In the genomic region with DNA sequence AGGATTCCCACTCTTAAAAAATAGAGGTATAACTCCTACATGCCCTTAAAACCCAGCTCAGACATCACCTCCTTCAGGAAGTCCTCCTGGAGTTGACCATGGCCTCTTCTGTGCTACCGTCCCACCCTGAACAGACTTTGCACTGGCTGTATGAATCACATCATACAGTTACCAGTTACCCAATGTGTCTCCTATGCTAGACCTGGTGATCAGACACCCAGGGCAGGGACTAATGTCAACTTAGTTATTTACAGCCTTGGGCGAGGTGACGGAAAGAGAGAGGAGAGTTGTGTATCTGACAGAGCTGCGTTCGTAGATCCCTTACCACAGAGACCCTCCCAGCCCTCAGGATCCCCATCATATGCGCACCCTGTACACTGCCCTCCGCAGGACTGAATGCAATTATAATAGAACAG, we compare ENCODE assay signal across 1 cellular context.
TF ChIP-seq lines count a peak whose summit lies in the region.

No MANE protein-coding gene starts in this region.

TF ChIP-seq in HepG2, 621 proteins besides CTCF, POLR2A, EP300 and RAD21 (continued from another document and continues in another):
- TF ChIP-seq, protein P1, sequence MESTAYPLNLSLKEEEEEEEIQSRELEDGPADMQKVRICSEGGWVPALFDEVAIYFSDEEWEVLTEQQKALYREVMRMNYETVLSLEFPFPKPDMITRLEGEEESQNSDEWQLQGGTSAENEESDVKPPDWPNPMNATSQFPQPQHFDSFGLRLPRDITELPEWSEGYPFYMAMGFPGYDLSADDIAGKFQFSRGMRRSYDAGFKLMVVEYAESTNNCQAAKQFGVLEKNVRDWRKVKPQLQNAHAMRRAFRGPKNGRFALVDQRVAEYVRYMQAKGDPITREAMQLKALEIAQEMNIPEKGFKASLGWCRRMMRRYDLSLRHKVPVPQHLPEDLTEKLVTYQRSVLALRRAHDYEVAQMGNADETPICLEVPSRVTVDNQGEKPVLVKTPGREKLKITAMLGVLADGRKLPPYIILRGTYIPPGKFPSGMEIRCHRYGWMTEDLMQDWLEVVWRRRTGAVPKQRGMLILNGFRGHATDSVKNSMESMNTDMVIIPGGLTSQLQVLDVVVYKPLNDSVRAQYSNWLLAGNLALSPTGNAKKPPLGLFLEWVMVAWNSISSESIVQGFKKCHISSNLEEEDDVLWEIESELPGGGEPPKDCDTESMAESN (CRISPR knock-in tag; conservative IDR thresholded peaks at IDR 0.05), result 0 out of 2 replicates have a peak, but pooled peaks have one; percentile 5
- TF ChIP-seq POGZ (CRISPR knock-in tag; IDR thresholded peaks at IDR 0.05) (no peak), DNMT3B (CRISPR knock-in tag; conservative IDR thresholded peaks at IDR 0.05) (no peak), ZNF501 (CRISPR knock-in tag; IDR thresholded peaks at IDR 0.05) (0 out of 2 replicates have a peak, but pooled peaks have one; percentile 7), ZNF260 (CRISPR knock-in tag; IDR thresholded peaks at IDR 0.05; ENCODE audit: borderline replicate concordance, low read depth) (no peak), NFYB (CRISPR knock-in tag; IDR thresholded peaks at IDR 0.05) (no peak), ZNF775 (CRISPR knock-in tag; IDR thresholded peaks at IDR 0.05; ENCODE audit: borderline replicate concordance) (no peak), ZNF337 (CRISPR knock-in tag; IDR thresholded peaks at IDR 0.05; ENCODE audit: borderline replicate concordance, low read depth) (0 out of 2 replicates have a peak, but pooled peaks have one; percentile 17), KLF6 (CRISPR knock-in tag; IDR thresholded peaks at IDR 0.05) (no peak), AGO2 (optimal IDR thresholded peaks at IDR 0.05; ENCODE audit: low read depth, low read length) (no peak), ZFX (CRISPR knock-in tag; IDR thresholded peaks at IDR 0.05; ENCODE audit: low read depth) (no peak), ZNF382 (CRISPR knock-in tag; IDR thresholded peaks at IDR 0.05; ENCODE audit: borderline replicate concordance) (no peak), ZMYM2 (CRISPR knock-in tag; IDR thresholded peaks at IDR 0.05) (0 out of 2 replicates have a peak, but pooled peaks have one; percentile 34), ZNF343 (CRISPR knock-in tag; IDR thresholded peaks at IDR 0.05) (no peak), NONO (IDR thresholded peaks at IDR 0.05) (no peak), NONO (CRISPR knock-in tag; conservative IDR thresholded peaks at IDR 0.05) (no peak), MAFG (CRISPR knock-in tag; IDR thresholded peaks at IDR 0.05) (no peak), SALL1 (CRISPR knock-in tag; IDR thresholded peaks at IDR 0.05) (peak; percentile 70), NR2F2 (IDR thresholded peaks at IDR 0.05; ENCODE audit: borderline replicate concordance, low read depth) (no peak), TARDBP (CRISPR knock-in tag; IDR thresholded peaks at IDR 0.05) (0 out of 2 replicates have a peak, but pooled peaks have one; percentile 53), HNF4A (CRISPR knock-in tag; IDR thresholded peaks at IDR 0.05) (peak; percentile 68), ZNF709 (CRISPR knock-in tag; IDR thresholded peaks at IDR 0.05) (no peak), FOXK1 (CRISPR knock-in tag; IDR thresholded peaks at IDR 0.05; ENCODE audit: borderline replicate concordance, low read depth) (peak; percentile 39; the same call in 1 of the 2 replicates), SRSF1 (optimal IDR thresholded peaks at IDR 0.05; ENCODE audit: low read depth, low read length) (no peak), ELF3 (CRISPR knock-in tag; IDR thresholded peaks at IDR 0.05) (peak; percentile 33; the same call in 1 of the 2 replicates), ZSCAN21 (CRISPR knock-in tag; IDR thresholded peaks at IDR 0.05; ENCODE audit: borderline replicate concordance) (peak; percentile 44; the same call in 1 of the 2 replicates), RAD51 (IDR thresholded peaks at IDR 0.05; ENCODE audit: borderline replicate concordance) (no peak), IRX3 (CRISPR knock-in tag; IDR thresholded peaks at IDR 0.05; ENCODE audit: borderline replicate concordance, low read depth) (no peak), HMG20B (CRISPR knock-in tag; conservative IDR thresholded peaks at IDR 0.05) (no peak)
- TF ChIP-seq, protein P2, sequence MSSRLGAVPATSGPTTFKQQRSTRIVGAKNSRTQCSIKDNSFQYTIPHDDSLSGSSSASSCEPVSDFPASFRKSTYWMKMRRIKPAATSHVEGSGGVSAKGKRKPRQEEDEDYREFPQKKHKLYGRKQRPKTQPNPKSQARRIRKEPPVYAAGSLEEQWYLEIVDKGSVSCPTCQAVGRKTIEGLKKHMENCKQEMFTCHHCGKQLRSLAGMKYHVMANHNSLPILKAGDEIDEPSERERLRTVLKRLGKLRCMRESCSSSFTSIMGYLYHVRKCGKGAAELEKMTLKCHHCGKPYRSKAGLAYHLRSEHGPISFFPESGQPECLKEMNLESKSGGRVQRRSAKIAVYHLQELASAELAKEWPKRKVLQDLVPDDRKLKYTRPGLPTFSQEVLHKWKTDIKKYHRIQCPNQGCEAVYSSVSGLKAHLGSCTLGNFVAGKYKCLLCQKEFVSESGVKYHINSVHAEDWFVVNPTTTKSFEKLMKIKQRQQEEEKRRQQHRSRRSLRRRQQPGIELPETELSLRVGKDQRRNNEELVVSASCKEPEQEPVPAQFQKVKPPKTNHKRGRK (CRISPR knock-in tag; IDR thresholded peaks at IDR 0.05), result no peak
- TF ChIP-seq, protein P3, sequence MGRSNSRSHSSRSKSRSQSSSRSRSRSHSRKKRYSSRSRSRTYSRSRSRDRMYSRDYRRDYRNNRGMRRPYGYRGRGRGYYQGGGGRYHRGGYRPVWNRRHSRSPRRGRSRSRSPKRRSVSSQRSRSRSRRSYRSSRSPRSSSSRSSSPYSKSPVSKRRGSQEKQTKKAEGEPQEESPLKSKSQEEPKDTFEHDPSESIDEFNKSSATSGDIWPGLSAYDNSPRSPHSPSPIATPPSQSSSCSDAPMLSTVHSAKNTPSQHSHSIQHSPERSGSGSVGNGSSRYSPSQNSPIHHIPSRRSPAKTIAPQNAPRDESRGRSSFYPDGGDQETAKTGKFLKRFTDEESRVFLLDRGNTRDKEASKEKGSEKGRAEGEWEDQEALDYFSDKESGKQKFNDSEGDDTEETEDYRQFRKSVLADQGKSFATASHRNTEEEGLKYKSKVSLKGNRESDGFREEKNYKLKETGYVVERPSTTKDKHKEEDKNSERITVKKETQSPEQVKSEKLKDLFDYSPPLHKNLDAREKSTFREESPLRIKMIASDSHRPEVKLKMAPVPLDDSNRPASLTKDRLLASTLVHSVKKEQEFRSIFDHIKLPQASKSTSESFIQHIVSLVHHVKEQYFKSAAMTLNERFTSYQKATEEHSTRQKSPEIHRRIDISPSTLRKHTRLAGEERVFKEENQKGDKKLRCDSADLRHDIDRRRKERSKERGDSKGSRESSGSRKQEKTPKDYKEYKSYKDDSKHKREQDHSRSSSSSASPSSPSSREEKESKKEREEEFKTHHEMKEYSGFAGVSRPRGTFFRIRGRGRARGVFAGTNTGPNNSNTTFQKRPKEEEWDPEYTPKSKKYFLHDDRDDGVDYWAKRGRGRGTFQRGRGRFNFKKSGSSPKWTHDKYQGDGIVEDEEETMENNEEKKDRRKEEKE (IDR thresholded peaks at IDR 0.05), result no peak
- TF ChIP-seq, protein P4, sequence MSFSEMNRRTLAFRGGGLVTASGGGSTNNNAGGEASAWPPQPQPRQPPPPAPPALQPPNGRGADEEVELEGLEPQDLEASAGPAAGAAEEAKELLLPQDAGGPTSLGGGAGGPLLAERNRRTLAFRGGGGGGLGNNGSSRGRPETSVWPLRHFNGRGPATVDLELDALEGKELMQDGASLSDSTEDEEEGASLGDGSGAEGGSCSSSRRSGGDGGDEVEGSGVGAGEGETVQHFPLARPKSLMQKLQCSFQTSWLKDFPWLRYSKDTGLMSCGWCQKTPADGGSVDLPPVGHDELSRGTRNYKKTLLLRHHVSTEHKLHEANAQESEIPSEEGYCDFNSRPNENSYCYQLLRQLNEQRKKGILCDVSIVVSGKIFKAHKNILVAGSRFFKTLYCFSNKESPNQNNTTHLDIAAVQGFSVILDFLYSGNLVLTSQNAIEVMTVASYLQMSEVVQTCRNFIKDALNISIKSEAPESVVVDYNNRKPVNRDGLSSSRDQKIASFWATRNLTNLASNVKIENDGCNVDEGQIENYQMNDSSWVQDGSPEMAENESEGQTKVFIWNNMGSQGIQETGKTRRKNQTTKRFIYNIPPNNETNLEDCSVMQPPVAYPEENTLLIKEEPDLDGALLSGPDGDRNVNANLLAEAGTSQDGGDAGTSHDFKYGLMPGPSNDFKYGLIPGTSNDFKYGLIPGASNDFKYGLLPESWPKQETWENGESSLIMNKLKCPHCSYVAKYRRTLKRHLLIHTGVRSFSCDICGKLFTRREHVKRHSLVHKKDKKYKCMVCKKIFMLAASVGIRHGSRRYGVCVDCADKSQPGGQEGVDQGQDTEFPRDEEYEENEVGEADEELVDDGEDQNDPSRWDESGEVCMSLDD (CRISPR knock-in tag; IDR thresholded peaks at IDR 0.05; ENCODE audit: borderline replicate concordance), result no peak
- TF ChIP-seq, protein P5, sequence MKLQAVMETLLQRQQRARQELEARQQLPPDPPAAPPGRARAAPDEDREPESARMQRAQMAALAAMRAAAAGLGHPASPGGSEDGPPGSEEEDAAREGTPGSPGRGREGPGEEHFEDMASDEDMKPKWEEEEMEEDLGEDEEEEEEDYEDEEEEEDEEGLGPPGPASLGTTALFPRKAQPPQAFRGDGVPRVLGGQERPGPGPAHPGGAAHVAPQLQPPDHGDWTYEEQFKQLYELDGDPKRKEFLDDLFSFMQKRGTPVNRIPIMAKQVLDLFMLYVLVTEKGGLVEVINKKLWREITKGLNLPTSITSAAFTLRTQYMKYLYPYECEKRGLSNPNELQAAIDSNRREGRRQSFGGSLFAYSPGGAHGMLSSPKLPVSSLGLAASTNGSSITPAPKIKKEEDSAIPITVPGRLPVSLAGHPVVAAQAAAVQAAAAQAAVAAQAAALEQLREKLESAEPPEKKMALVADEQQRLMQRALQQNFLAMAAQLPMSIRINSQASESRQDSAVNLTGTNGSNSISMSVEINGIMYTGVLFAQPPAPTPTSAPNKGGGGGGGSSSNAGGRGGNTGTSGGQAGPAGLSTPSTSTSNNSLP (IDR thresholded peaks at IDR 0.05; ENCODE audit: low read depth, low read length), result peak; percentile 65; the same call in 1 of the 2 replicates
- TF ChIP-seq, protein P6, sequence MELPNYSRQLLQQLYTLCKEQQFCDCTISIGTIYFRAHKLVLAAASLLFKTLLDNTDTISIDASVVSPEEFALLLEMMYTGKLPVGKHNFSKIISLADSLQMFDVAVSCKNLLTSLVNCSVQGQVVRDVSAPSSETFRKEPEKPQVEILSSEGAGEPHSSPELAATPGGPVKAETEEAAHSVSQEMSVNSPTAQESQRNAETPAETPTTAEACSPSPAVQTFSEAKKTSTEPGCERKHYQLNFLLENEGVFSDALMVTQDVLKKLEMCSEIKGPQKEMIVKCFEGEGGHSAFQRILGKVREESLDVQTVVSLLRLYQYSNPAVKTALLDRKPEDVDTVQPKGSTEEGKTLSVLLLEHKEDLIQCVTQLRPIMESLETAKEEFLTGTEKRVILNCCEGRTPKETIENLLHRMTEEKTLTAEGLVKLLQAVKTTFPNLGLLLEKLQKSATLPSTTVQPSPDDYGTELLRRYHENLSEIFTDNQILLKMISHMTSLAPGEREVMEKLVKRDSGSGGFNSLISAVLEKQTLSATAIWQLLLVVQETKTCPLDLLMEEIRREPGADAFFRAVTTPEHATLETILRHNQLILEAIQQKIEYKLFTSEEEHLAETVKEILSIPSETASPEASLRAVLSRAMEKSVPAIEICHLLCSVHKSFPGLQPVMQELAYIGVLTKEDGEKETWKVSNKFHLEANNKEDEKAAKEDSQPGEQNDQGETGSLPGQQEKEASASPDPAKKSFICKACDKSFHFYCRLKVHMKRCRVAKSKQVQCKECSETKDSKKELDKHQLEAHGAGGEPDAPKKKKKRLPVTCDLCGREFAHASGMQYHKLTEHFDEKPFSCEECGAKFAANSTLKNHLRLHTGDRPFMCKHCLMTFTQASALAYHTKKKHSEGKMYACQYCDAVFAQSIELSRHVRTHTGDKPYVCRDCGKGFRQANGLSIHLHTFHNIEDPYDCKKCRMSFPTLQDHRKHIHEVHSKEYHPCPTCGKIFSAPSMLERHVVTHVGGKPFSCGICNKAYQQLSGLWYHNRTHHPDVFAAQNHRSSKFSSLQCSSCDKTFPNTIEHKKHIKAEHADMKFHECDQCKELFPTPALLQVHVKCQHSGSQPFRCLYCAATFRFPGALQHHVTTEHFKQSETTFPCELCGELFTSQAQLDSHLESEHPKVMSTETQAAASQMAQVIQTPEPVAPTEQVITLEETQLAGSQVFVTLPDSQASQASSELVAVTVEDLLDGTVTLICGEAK (IDR thresholded peaks at IDR 0.05), result no peak
- TF ChIP-seq, protein P6 (CRISPR knock-in tag; IDR thresholded peaks at IDR 0.05), result no peak
- TF ChIP-seq, protein P7, sequence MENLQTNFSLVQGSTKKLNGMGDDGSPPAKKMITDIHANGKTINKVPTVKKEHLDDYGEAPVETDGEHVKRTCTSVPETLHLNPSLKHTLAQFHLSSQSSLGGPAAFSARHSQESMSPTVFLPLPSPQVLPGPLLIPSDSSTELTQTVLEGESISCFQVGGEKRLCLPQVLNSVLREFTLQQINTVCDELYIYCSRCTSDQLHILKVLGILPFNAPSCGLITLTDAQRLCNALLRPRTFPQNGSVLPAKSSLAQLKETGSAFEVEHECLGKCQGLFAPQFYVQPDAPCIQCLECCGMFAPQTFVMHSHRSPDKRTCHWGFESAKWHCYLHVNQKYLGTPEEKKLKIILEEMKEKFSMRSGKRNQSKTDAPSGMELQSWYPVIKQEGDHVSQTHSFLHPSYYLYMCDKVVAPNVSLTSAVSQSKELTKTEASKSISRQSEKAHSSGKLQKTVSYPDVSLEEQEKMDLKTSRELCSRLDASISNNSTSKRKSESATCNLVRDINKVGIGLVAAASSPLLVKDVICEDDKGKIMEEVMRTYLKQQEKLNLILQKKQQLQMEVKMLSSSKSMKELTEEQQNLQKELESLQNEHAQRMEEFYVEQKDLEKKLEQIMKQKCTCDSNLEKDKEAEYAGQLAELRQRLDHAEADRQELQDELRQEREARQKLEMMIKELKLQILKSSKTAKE (CRISPR knock-in tag; IDR thresholded peaks at IDR 0.05; ENCODE audit: borderline replicate concordance), result 0 out of 2 replicates have a peak, but pooled peaks have one; percentile 67
